Comparison of ENCODE assay signal across 8 cellular contexts in the genomic region with DNA sequence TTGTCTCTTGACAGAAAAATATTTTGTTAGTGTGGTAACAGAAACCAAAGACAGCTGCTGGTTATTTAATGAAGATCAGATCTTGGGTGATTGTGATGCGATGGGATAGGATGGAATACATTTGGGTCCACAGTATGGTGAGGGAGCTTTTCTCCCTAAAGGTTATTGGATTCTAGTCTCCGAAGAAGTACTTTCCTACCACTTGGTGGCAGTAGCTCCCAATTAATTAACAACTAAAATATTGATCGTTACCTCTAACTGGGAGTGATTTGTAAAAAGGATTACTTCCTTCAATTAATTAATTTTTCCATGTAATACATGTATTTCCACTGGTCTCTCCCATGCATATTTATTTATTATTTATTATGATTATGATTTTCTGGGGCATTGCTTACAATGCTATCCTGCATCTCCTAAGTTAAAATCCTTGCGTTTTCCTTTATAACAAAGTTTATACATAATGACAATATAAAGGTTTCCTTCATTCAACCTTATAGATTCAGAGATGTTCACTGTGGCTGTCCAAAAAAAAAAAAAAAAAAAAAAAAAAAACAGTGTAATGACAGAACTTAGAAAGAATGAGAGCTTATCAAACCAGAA. TPM values are rescaled to one million over a fixed set of nuclear protein-coding genes. Genes with fewer than 3 reads are reported as not detected.
A peak's percentile ranks its signal among the peaks of the same experiment; 100 is the strongest.
DNase-seq lines count a peak whose midpoint lies in the region; TF ChIP-seq lines count a peak whose summit lies in the region.

No MANE protein-coding gene starts in this region.

- peak; percentile 41; the same call in 1 of the 2 replicates for TF ChIP-seq CTCF in GM12875 (IDR thresholded peaks at IDR 0.05; ENCODE audit: borderline replicate concordance, insufficient read depth, low read depth, low read length)
- peak; percentile 71 for TF ChIP-seq CTCF in glutamatergic neuron (IDR thresholded peaks at IDR 0.05; ENCODE audit: partially characterized antibody, unreplicated experiment)
- TF ChIP-seq CTCF in uterus (IDR thresholded peaks at IDR 0.05): peak; percentile 40 to 61 (median 52)
- no peak for TF ChIP-seq CTCF in lower leg skin (IDR thresholded peaks at IDR 0.05)

- TF ChIP-seq POLR2A in uterus (IDR thresholded peaks at IDR 0.05) (no peak), lower leg skin (IDR thresholded peaks at IDR 0.05) (no peak)

- H3K4me3 ChIP-seq in GM12875 (ENCODE audit: low read depth, low read length): no peak overlapping the region
- no peak overlapping the region for H3K4me3 ChIP-seq in uterus
- no peak overlapping the region for H3K4me3 ChIP-seq in lower leg skin (ENCODE audit: low read depth, poor library complexity, severe bottlenecking)

- no peaks in the 10 kb centered on the region for H3K9me3 Mint-ChIP-seq in glutamatergic neuron (ENCODE audit: unreplicated experiment)
- H3K9me3 Mint-ChIP-seq in immature natural killer cell: peaks cover 0 to 2% (median 0%) of the 10 kb centered on the region in 6 donors

- DNase-seq in A172 (ENCODE audit: low spot score): peak; percentile 46
- peak; percentile 3 for DNase-seq in NCI-H1048 (lab: John Stamatoyannopoulos, UW)
- DNase-seq in SKM-1 treated with dmso at 0.1 percent for 144 hours (lab: John Stamatoyannopoulos, UW; ENCODE audit: unreplicated experiment): peak; percentile 9
- DNase-seq in glutamatergic neuron: no peak
- DNase-seq in uterus: no peak
- no peak for DNase-seq in lower leg skin (ENCODE audit: low spot score in 2 of 2)
- no peak for DNase-seq in immature natural killer cell

- H3K4me1 Mint-ChIP-seq in glutamatergic neuron (ENCODE audit: low read depth, unreplicated experiment): peaks cover 3% of the 10 kb centered on the region
- H3K4me1 Mint-ChIP-seq in immature natural killer cell: no peaks in the 10 kb centered on the region

- no peaks in the 10 kb centered on the region for H3K27me3 ChIP-seq in uterus

- H3K36me3 ChIP-seq in uterus: no peaks in the 10 kb centered on the region

- no peaks in the 10 kb centered on the region for H3K27me3 Mint-ChIP-seq in glutamatergic neuron (ENCODE audit: unreplicated experiment)
- H3K27me3 Mint-ChIP-seq in immature natural killer cell (ENCODE audit: low read depth in 3 of 3): peaks cover 0 to 2% (median 0%) of the 10 kb centered on the region in 3 donors

- H3K27ac ChIP-seq in uterus: no peak overlapping the region

- no peaks in the 10 kb centered on the region for H3K36me3 Mint-ChIP-seq in glutamatergic neuron (ENCODE audit: unreplicated experiment)
- H3K36me3 Mint-ChIP-seq in immature natural killer cell: no peaks in the 10 kb centered on the region

- H3K4me3 Mint-ChIP-seq in glutamatergic neuron (ENCODE audit: unreplicated experiment) (no peak overlapping the region), immature natural killer cell (no peak overlapping the region)

- H3K27ac Mint-ChIP-seq in glutamatergic neuron (ENCODE audit: unreplicated experiment): no peak overlapping the region
- no peak overlapping the region for H3K27ac Mint-ChIP-seq in immature natural killer cell

- 26 to 30% methylated on average over 4 of the region's 4 CpGs for WGBS in lower leg skin, 2 donors

- H3K9me3 ChIP-seq in uterus: no peaks in the 10 kb centered on the region

- intact Hi-C loops in uterus (cut with DNase I; ENCODE audit: low total_unique reads): no loop called here
- intact Hi-C loops in lower leg skin (cut with DNase I; ENCODE audit: low total_unique reads): loop anchor here (10.0 kb wide), 1 partner anchor 567 kb away; no protein-coding TSS in a partner anchor

- H3K4me1 ChIP-seq in uterus: no peaks in the 10 kb centered on the region

RNA-seq across cellular contexts. Expression of a gene that starts 25.6 kb away (rescaled TPM):
- total RNA-seq in A172 (2014; rRNA removed; shearing (Covaris generic)): not detected in 2 replicates
- total RNA-seq in glutamatergic neuron (ENCODE audit: unreplicated experiment) (3.6 TPM), uterus (1 to 10 TPM in 1 of 4 donors, not detected in 3; 1.0 TPM), lower leg skin (not detected)
- polyA plus RNA-seq in immature natural killer cell: not detected

RNA-seq across cellular contexts. Expression of a gene that starts 39.0 kb away (rescaled TPM):
- 45.4 and 53.8 TPM in 2 replicates for total RNA-seq in A172 (2014; rRNA removed; shearing (Covaris generic))
- total RNA-seq in glutamatergic neuron (ENCODE audit: unreplicated experiment) (11.3 TPM), uterus (10 to 100 TPM in 2 of 4 donors, 1 to 10 TPM in 2; 5.6 to 30.8 (median 12.1) TPM), lower leg skin (10 to 100 TPM; 13.3 to 26.5 (median 20.9) TPM)
- polyA plus RNA-seq in immature natural killer cell: 10 to 100 TPM; 22.1 to 36.9 (median 26.4) TPM

Comparison
In these comparisons a context has a peak if more than half of its experiments do, and no peak if none do; other contexts are left out.
1. DNase-seq: peak in A172 (single experiment), NCI-H1048 (single experiment) and SKM-1 treated with dmso at 0.1 percent for 144 hours (single experiment); none in glutamatergic neuron (single experiment), uterus (0 of 2), lower leg skin (0 of 2) and immature natural killer cell (0 of 3).
2. CTCF ChIP-seq: peak in GM12875 (single experiment), glutamatergic neuron (single experiment) and uterus (4 of 4); none in lower leg skin (0 of 3).